1 cellular context compared by ENCODE assay signal in the genomic region with DNA sequence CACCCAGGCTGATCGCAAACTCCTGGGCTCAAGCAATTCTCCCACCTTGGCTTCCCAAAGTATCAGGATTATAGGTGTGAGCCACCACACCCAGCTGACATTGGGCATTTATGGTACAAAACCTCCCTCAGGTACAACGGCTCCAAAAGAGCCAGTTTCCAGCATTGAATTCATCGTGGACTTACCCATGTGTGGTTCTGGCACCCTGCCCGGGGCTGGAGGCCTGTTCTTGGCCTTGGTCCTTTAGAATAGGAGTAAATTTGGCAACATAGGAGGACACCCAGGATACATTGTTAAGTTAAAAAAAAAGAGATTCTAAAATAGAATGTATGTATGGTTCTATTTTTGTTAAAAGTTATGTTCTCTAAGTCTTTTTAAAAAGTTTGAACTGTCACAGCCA.
TF ChIP-seq lines count a peak whose summit lies in the region.

No MANE protein-coding gene starts in this region.

TF ChIP-seq in K562, 482 proteins besides CTCF, POLR2A, EP300 and RAD21:
- TF ChIP-seq NFIC (IDR thresholded peaks at IDR 0.05) (peak; percentile 33; the same call in 1 of the 2 replicates), RFX7 (CRISPR knock-in tag; IDR thresholded peaks at IDR 0.05) (no peak), ZNF184 (CRISPR knock-in tag; IDR thresholded peaks at IDR 0.05) (no peak)
TF ChIP-seq in K562: peak in this region for 1.
